13 cellular contexts compared by ENCODE assay signal in genomic region chr13:26300140-26300539, GRCh38. TPM values are rescaled to one million over a fixed set of nuclear protein-coding genes. Genes with fewer than 3 reads are reported as not detected.
DNase-seq lines count a peak whose midpoint lies in the region; ATAC-seq, FAIRE-seq and TF ChIP-seq lines count a peak whose summit lies in the region.
"Had no signal": no experiment of that assay in that cellular context is flagged by ENCODE, and none has a peak within 500 bp of the region (broad histone marks: within the 10 kb centered on the region; RNA-seq: fewer than 3 reads in every experiment).

No MANE protein-coding gene starts in this region.

- peak; percentile 7 for DNase-seq in activated naive CD4-positive, alpha-beta T cell treated with Interleukin-2 at 50 U/mL for 16 hours
- DNase-seq in activated naive CD4-positive, alpha-beta T cell (lab: John Stamatoyannopoulos, UW), result no peak
- DNase-seq in RWPE1 (ENCODE audit: low spot score) (peak; percentile 12), fibroblast of the aortic adventitia (ENCODE audit: low read depth) (peak; percentile 35), GM12892 (ENCODE audit: insufficient read length) (no peak), cerebellar nuclear complex (lab: John Stamatoyannopoulos, UW) (no peak)
- DNase-seq in stimulated activated CD8-positive, alpha-beta memory T cell treated with anti-CD3 and anti-CD28 coated beads, Interleukin-4, amount 100 ng/mL, for 4 hours (ENCODE audit: low read depth in 2 of 2, low spot score in 1 of 2), result peak; percentile 4
- DNase-seq: activated CD4-positive, alpha-beta T cell treated with anti-CD3 and anti-CD28 coated beads, Interleukin-2, amount 50 U/mL, for 1 hour; NCI-H1930; psoas muscle; T-cell; uterus had no signal

- no peak for FAIRE-seq in GM12892 (lab: Jason Lieb, UNC)

- CTCF ChIA-PET in RWPE1 (lab: Yijun Ruan, JAX), result no interaction called here

- POLR2A ChIA-PET in RWPE1 (lab: Yijun Ruan, JAX; ENCODE audit: low non-redundant PET), result no interaction called here

- no peak overlapping the region for H3K4me3 ChIP-seq in fibroblast of the aortic adventitia (ENCODE audit: low read depth, low read length)
- H3K4me3 ChIP-seq: psoas muscle, uterus had no signal

- TF ChIP-seq POLR2A in GM12892 (IDR thresholded peaks at IDR 0.05; ENCODE audit: low read depth, low read length), result no peak

- TF ChIP-seq CTCF in RWPE1 (conservative IDR thresholded peaks at IDR 0.05; ENCODE audit: low read depth) (no peak), fibroblast of the aortic adventitia (IDR thresholded peaks at IDR 0.05; ENCODE audit: insufficient read depth, low read length) (no peak)

- no peak overlapping the region for H3K27ac ChIP-seq in RWPE1
- H3K27ac ChIP-seq: psoas muscle, uterus had no signal

- no peak for ATAC-seq in GM18873 (IDR thresholded peaks at IDR 0.05; ENCODE audit: low FRiP score, unreplicated experiment)
- ATAC-seq: T-cell had no signal

RNA-seq across cellular contexts. Expression of gene CDK8, which starts 46.2 kb away (rescaled TPM):
- 11.7 and 13.6 TPM in 2 replicates for total RNA-seq in fibroblast of the aortic adventitia (ENCODE audit: low replicate concordance)
- polyA plus RNA-seq in GM12892 (2012; ENCODE audit: missing spikeins), result 14.1 TPM

Comparison
In these comparisons a context has a peak if more than half of its experiments do, and no peak if none do; other contexts are left out.
1. DNase-seq: peak in activated naive CD4-positive, alpha-beta T cell treated with Interleukin-2 at 50 U/mL for 16 hours (single experiment), RWPE1 (single experiment), fibroblast of the aortic adventitia (single experiment) and stimulated activated CD8-positive, alpha-beta memory T cell treated with anti-CD3 and anti-CD28 coated beads, Interleukin-4, amount 100 ng/mL, for 4 hours (2 of 2); none in activated naive CD4-positive, alpha-beta T cell (0 of 4), GM12892 (single experiment) and cerebellar nuclear complex (0 of 2).